In genomic region chr2:162972383-162972782, GRCh38 we compare ENCODE assay signal across 23 cellular contexts.
A peak's percentile ranks its signal among the peaks of the same experiment; 100 is the strongest.
DNase-seq lines count a peak whose midpoint lies in the region; ATAC-seq and FAIRE-seq lines count a peak whose summit lies in the region.
"Had no signal": no experiment of that assay in that cellular context is flagged by ENCODE, and none has a peak within 500 bp of the region (broad histone marks: within the 10 kb centered on the region; RNA-seq: fewer than 3 reads in every experiment).

No MANE protein-coding gene starts in this region.

- FAIRE-seq in urothelium cell line (lab: Jason Lieb, UNC), result no peak
- FAIRE-seq: GM12878, HepG2 had no signal

- DNase-seq in H4 (ENCODE audit: low spot score) (no peak), NCI-H345 (lab: John Stamatoyannopoulos, UW) (no peak), urothelium cell line (ENCODE audit: low spot score) (no peak)
- DNase-seq in stimulated activated CD8-positive, alpha-beta memory T cell treated with anti-CD3 and anti-CD28 coated beads, Interleukin-4, amount 100 ng/mL, for 48 hours, result no peak
- DNase-seq: Caco-2; CD8-positive, alpha-beta T cell; EL; GDM1; GOT3; HCEC 1CT; Karpas-422; NCI-H1092 treated with DMSO at 0.1 percent for 48 hours; NCI-H1436; NCI-H187 treated with DMSO at 0.1 percent for 48 hours; NCI-H2107; OCI-M1; Peyer's patch; SIG-M5 had no signal

- peak; percentile 42 for ATAC-seq in GM18870 (IDR thresholded peaks at IDR 0.05; ENCODE audit: unreplicated experiment)
- peak; percentile 80 for ATAC-seq in HG02852 (IDR thresholded peaks at IDR 0.05; ENCODE audit: unreplicated experiment)
- peak; percentile 56 for ATAC-seq in HG03439 (IDR thresholded peaks at IDR 0.05; ENCODE audit: unreplicated experiment)
- ATAC-seq: CD8-positive, alpha-beta T cell; GM12878; HepG2 had no signal
